In genomic region chr11:45872513-45873356, GRCh38 we compare ENCODE assay signal across 8 cellular contexts. TPM values are rescaled to one million over a fixed set of nuclear protein-coding genes. Genes with fewer than 3 reads are reported as not detected.
DNase-seq lines count a peak whose midpoint lies in the region; ATAC-seq and TF ChIP-seq lines count a peak whose summit lies in the region.

No MANE protein-coding gene starts in this region.

- TF ChIP-seq CTCF in OCI-LY7 (conservative IDR thresholded peaks at IDR 0.05; ENCODE audit: low read length) (peak; percentile 71), body of pancreas (IDR thresholded peaks at IDR 0.05) (peak; percentile 38 to 68 (median 56))

- no peak overlapping the region for H3K4me2 ChIP-seq in OCI-LY7 (ENCODE audit: low read length)

- no peak overlapping the region for H3K4me3 ChIP-seq in OCI-LY7 (ENCODE audit: low read depth, low read length, poor library complexity, severe bottlenecking)
- H3K4me3 ChIP-seq in body of pancreas = no peak overlapping the region
- no peak overlapping the region for H3K4me3 ChIP-seq in iPS DF 6.9 (ENCODE audit: low read length)

- no peaks in the 10 kb centered on the region for H3K9me2 ChIP-seq in OCI-LY7 (ENCODE audit: insufficient read depth, low read length)

- CTCF ChIA-PET in OCI-LY7 (lab: Charles Lee; ENCODE audit: unreplicated experiment) = interaction anchor here (1.8 kb wide), 1 partner anchor 134 kb away, joined by 8 read pairs; no protein-coding TSS in a partner anchor

- H3K36me3 ChIP-seq in OCI-LY7 (ENCODE audit: insufficient read depth, low read length) = peaks cover 54% of the 10 kb centered on the region
- peaks cover 24 to 38% of the 10 kb centered on the region in 2 donors for H3K36me3 ChIP-seq in body of pancreas (replicated peaks in 1 of 2; ENCODE audit: insufficient read depth in 1 of 2, low read depth in 2 of 2)
- no peaks in the 10 kb centered on the region; the same call in 1 of the 2 replicates for H3K36me3 ChIP-seq in iPS DF 6.9 (ENCODE audit: control insufficient read depth, insufficient read depth, low read length)

- H3K27me3 ChIP-seq in body of pancreas = no peaks in the 10 kb centered on the region
- H3K27me3 ChIP-seq in iPS DF 6.9 (ENCODE audit: control insufficient read depth, insufficient read depth, low read length) = no peaks in the 10 kb centered on the region

- H3K79me2 ChIP-seq in OCI-LY7 (ENCODE audit: insufficient read depth, low read depth, low read length) = no peaks in the 10 kb centered on the region

- TF ChIP-seq POLR2A in body of pancreas (IDR thresholded peaks at IDR 0.05) = no peak

- 71% methylated on average over 10 of the region's 10 CpGs for WGBS in body of pancreas, 2 donors
- WGBS in iPS DF 6.9 (ENCODE audit: insufficient coverage, insufficient read length) = no CpG with 5 or more reads among the region's 10 CpGs

- POLR2A ChIA-PET in OCI-LY7 (lab: Charles Lee) = interaction anchor here (0.8 kb wide), 1 partner anchor 131 kb away, joined by 3 read pairs; no protein-coding TSS in a partner anchor

- ATAC-seq in body of pancreas (peak; percentile 78), GM21529 (IDR thresholded peaks at IDR 0.05; ENCODE audit: unreplicated experiment) (no peak), HG03571 (IDR thresholded peaks at IDR 0.05; ENCODE audit: unreplicated experiment) (no peak)

- H3K27ac ChIP-seq in OCI-LY7 (ENCODE audit: low read depth, low read length, poor library complexity, severe bottlenecking) = no peak overlapping the region
- H3K27ac ChIP-seq in body of pancreas = no peak overlapping the region
- H3K27ac ChIP-seq in iPS DF 6.9 (ENCODE audit: low read length) = no peak overlapping the region

- no peaks in the 10 kb centered on the region for H3K4me1 ChIP-seq in OCI-LY7 (ENCODE audit: insufficient read depth, low read length, poor library complexity, severe bottlenecking)
- no peaks in the 10 kb centered on the region for H3K4me1 ChIP-seq in body of pancreas
- no peaks in the 10 kb centered on the region for H3K4me1 ChIP-seq in iPS DF 6.9 (ENCODE audit: control insufficient read depth, insufficient read depth, low read length)

- H4K20me1 ChIP-seq in OCI-LY7 (ENCODE audit: insufficient read depth, low read length) = no peaks in the 10 kb centered on the region

- intact Hi-C loops in OCI-LY7 (cut with micrococcal nuclease; ENCODE audit: unreplicated experiment) (loop anchor here (1.0 kb wide), 1 partner anchor 134 kb away; no protein-coding TSS in a partner anchor), body of pancreas (cut with DNase I) (loop anchor here (10.0 kb wide), 1 partner anchor 132 kb away; no protein-coding TSS in a partner anchor)

- no TSS peak for BruUV-seq in OCI-LY7 (replicated peaks; lab: Mats Ljungman, UMichigan)

- DNase-seq in DMS153 treated with DMSO at 0.1 percent for 48 hours (lab: John Stamatoyannopoulos, UW; ENCODE audit: unreplicated experiment) (peak; percentile 59), HS-27A (ENCODE audit: low read depth) (peak; percentile 82), OCI-LY7 (ENCODE audit: low spot score) (peak; percentile 55), body of pancreas (peak; percentile 54 to 70 (median 66)), iPS DF 6.9 (ENCODE audit: low read depth, low spot score) (peak; percentile 70)
- peak; percentile 35 for DNase-seq in stimulated activated CD4-positive, alpha-beta T cell treated with anti-CD3 and anti-CD28 coated beads, Interleukin-1b, Interleukin-23, amount 100 ng/mL, for 48 hours

- H3K9me3 ChIP-seq in OCI-LY7 (ENCODE audit: low read length) (no peaks in the 10 kb centered on the region), body of pancreas (no peaks in the 10 kb centered on the region), iPS DF 6.9 (ENCODE audit: control insufficient read depth, insufficient read depth, low read length) (no peaks in the 10 kb centered on the region)

- no peak overlapping the region for H2AFZ ChIP-seq in OCI-LY7 (ENCODE audit: low read length)

RNA-seq across cellular contexts. Expression of gene MAPK8IP1, which starts 12.7 kb away (rescaled TPM):
- 2.2 and 2.9 TPM in 2 replicates for total RNA-seq in OCI-LY7 (2014; rRNA removed; shearing (Covaris generic))
- total RNA-seq in OCI-LY7 (2022) (1.5 and 2.2 TPM in 2 replicates), body of pancreas (10 to 100 TPM; 23.7 to 32.4 TPM)

RNA-seq across cellular contexts. Expression of gene CRY2, which starts 25.5 kb away (rescaled TPM):
- 19.2 and 24.5 TPM in 2 replicates for total RNA-seq in OCI-LY7 (2014; rRNA removed; shearing (Covaris generic))
- total RNA-seq in OCI-LY7 (2022) (24.6 and 27.2 TPM in 2 replicates), body of pancreas (10 to 100 TPM; 24.6 to 65.9 TPM)

RNA-seq across cellular contexts. Expression of gene FREY1, which starts 34.3 kb away (rescaled TPM):
- total RNA-seq in OCI-LY7 (2014; rRNA removed; shearing (Covaris generic)) = 2.4 and 3.3 TPM in 2 replicates
- total RNA-seq in OCI-LY7 (2022) = 3.7 and 4.3 TPM in 2 replicates
- total RNA-seq in body of pancreas = 1 to 10 TPM; 2.3 to 8.2 TPM

RNA-seq across cellular contexts. Expression of gene PEX16, which starts 44.9 kb away (rescaled TPM):
- 41.0 TPM in 2 replicates for total RNA-seq in OCI-LY7 (2014; rRNA removed; shearing (Covaris generic))
- total RNA-seq in OCI-LY7 (2022) (42.1 and 43.9 TPM in 2 replicates), body of pancreas (10 to 100 TPM; 29.1 to 41.5 TPM)

RNA-seq across cellular contexts. Expression of gene LARGE2, which starts 49.7 kb away (rescaled TPM):
- 0.08 and 0.60 TPM in 2 replicates for total RNA-seq in OCI-LY7 (2014; rRNA removed; shearing (Covaris generic))
- total RNA-seq in OCI-LY7 (2022) (1.00 and 1.3 TPM in 2 replicates), body of pancreas (10 to 100 TPM; 12.2 to 14.5 TPM)

Comparison
In these comparisons a context has a peak if more than half of its experiments do, and no peak if none do; other contexts are left out.
1. RNA of gene MAPK8IP1, which starts 12.7 kb away (total RNA-seq): 23.7 to 32.4 TPM in body of pancreas; 1.5 to 2.9 TPM in OCI-LY7; every median in the first group is over 4 times any median in the second.
2. Peak in every context shown above with its lines, with median percentiles within 50 percentile points of each other: DNase-seq.